ENCODE assay signal across 19 cellular contexts in genomic region chr3:151962371-151962770, GRCh38.
"Had no signal": no experiment of that assay in that cellular context is flagged by ENCODE, and none has a peak within 500 bp of the region (broad histone marks: within the 10 kb centered on the region; RNA-seq: fewer than 3 reads in every experiment).

No MANE protein-coding gene starts in this region.

- H3K36me3 ChIP-seq: adrenal gland, left ventricle myocardium inferior, neural progenitor cell, spleen, uterus, WERI-Rb-1 had no signal

- H3K27me3 ChIP-seq: adrenal gland, neural progenitor cell, spleen, testis, uterus had no signal

- H3K4me1 ChIP-seq: adrenal gland, left ventricle myocardium inferior, neural progenitor cell, spleen, testis, uterus had no signal

- H3K27ac ChIP-seq: adrenal gland, left ventricle myocardium inferior, neural progenitor cell, spleen, testis, uterus, WERI-Rb-1 had no signal

- H3K9me3 ChIP-seq: adrenal gland, left ventricle myocardium inferior, spleen, testis, uterus had no signal

- H3K9ac ChIP-seq: neural progenitor cell had no signal

- DNase-seq: activated CD4-positive, alpha-beta T cell treated with anti-CD3 and anti-CD28 coated beads for 1 hour; activated CD8-positive, alpha-beta memory T cell treated with anti-CD3 and anti-CD28 coated beads for 24 hours; activated CD8-positive, alpha-beta memory T cell treated with anti-CD3 and anti-CD28 coated beads, Interleukin-2, amount 50 U/mL, for 4 hours; activated T-cell treated with anti-CD3 and anti-CD28 coated beads, Interleukin-2, amount 50 U/mL, for 24 hours; adrenal gland; effector CD4-positive, alpha-beta T cell; erythroblast; left ventricle myocardium inferior; naive thymus-derived CD8-positive, alpha-beta T cell; retina; spleen; stimulated activated CD4-positive, alpha-beta T cell treated with anti-CD3 and anti-CD28 coated beads, Interleukin-4, amount 100 ng/mL, for 1 hour; stimulated activated naive CD4-positive, alpha-beta T cell; T-helper 1 cell; testis; trophoblast cell; uterus; WERI-Rb-1 had no signal

- H3K4me3 ChIP-seq: adrenal gland, left ventricle myocardium inferior, neural progenitor cell, spleen, testis, uterus had no signal
